ENCODE assay signal across 18 cellular contexts in genomic region chr5:138139776-138140080, GRCh38. TPM values are rescaled to one million over a fixed set of nuclear protein-coding genes. Genes with fewer than 3 reads are reported as not detected.
DNase-seq lines count a peak whose midpoint lies in the region; ATAC-seq and TF ChIP-seq lines count a peak whose summit lies in the region.
"Had no signal": no experiment of that assay in that cellular context is flagged by ENCODE, and none has a peak within 500 bp of the region (broad histone marks: within the 10 kb centered on the region; RNA-seq: fewer than 3 reads in every experiment).

No MANE protein-coding gene starts in this region.

- DNase-seq in cardiac muscle cell (ENCODE audit: low read depth in 1 of 2, low spot score in 1 of 2) (no peak), cardiac septum (ENCODE audit: low spot score) (no peak), lower lobe of right lung (no peak), upper lobe of left lung (no peak), ecto neural progenitor cell (ENCODE audit: low spot score) (no peak), NCI-H510A (lab: John Stamatoyannopoulos, UW) (no peak)
- DNase-seq: activated CD4-positive, alpha-beta T cell treated with anti-CD3 and anti-CD28 coated beads for 4 hours; NCI-H446 treated with DMSO at 0.1 percent for 48 hours; stimulated activated CD4-positive, alpha-beta T cell treated with anti-CD3 and anti-CD28 coated beads, Interleukin-4, amount 100 ng/mL, for 1 hour had no signal

- intact Hi-C loops in cardiac septum (cut with DNase I) (loop anchor here (10.0 kb wide), 1 partner anchor 385 kb away; the partner anchor contains the start of gene HNRNPA0), lower lobe of right lung (cut with DNase I) (no loop called here)

- H3K9me3 ChIP-seq in cardiac muscle cell (ENCODE audit: low read depth): no peaks in the 10 kb centered on the region
- no peaks in the 10 kb centered on the region for H3K9me3 ChIP-seq in lower lobe of right lung
- H3K9me3 ChIP-seq in upper lobe of left lung: no peaks in the 10 kb centered on the region
- H3K9me3 ChIP-seq: A549, ovary, SJSA1 had no signal

- H3K27ac ChIP-seq in cardiac muscle cell (no peak overlapping the region), VCaP (peak overlapping the region; percentile 18; the same call in 1 of the 2 replicates), lower lobe of right lung (no peak overlapping the region), upper lobe of left lung (no peak overlapping the region)
- H3K27ac ChIP-seq: A549, ovary, SJSA1 had no signal

- TF ChIP-seq EP300 in upper lobe of left lung (IDR thresholded peaks at IDR 0.05): no peak

- ATAC-seq in lower lobe of right lung (no peak), upper lobe of left lung (ENCODE audit: low FRiP score in 2 of 2) (no peak), GM21381 (IDR thresholded peaks at IDR 0.05; ENCODE audit: unreplicated experiment) (no peak)
- ATAC-seq: A549 had no signal

- H3K4me1 ChIP-seq in cardiac muscle cell (ENCODE audit: low read depth) (peaks cover 12% of the 10 kb centered on the region), lower lobe of right lung (peaks cover 6% of the 10 kb centered on the region), upper lobe of left lung (peaks cover 0 to 10% (median 1%) of the 10 kb centered on the region in 4 donors)
- H3K4me1 ChIP-seq: A549, SJSA1 had no signal

- H3K27me3 ChIP-seq in cardiac muscle cell (no peaks in the 10 kb centered on the region), lower lobe of right lung (ENCODE audit: low read depth) (peaks cover 3% of the 10 kb centered on the region), upper lobe of left lung (no peaks in the 10 kb centered on the region)
- H3K27me3 ChIP-seq: ovary had no signal

- peak overlapping the region; percentile 51 for H3K4me3 ChIP-seq in cardiac muscle cell
- peak overlapping the region; percentile 64 for H3K4me3 ChIP-seq in lower lobe of right lung
- peak overlapping the region in 3 of 4 donors; percentile 60 to 61 (median 61) for H3K4me3 ChIP-seq in upper lobe of left lung
- H3K4me3 ChIP-seq: A549, SJSA1 had no signal

- 44 to 52% methylated on average over 3 of the region's 3 CpGs for WGBS in upper lobe of left lung, 2 donors

- TF ChIP-seq POLR2A in upper lobe of left lung (IDR thresholded peaks at IDR 0.05): no peak

- TF ChIP-seq CTCF in cardiac muscle cell (IDR thresholded peaks at IDR 0.05; ENCODE audit: low read depth, low read length) (no peak), VCaP (conservative IDR thresholded peaks at IDR 0.05) (no peak), lower lobe of right lung (IDR thresholded peaks at IDR 0.05) (no peak), upper lobe of left lung (IDR thresholded peaks at IDR 0.05) (no peak)

- no peaks in the 10 kb centered on the region for H3K36me3 ChIP-seq in cardiac muscle cell
- H3K36me3 ChIP-seq in lower lobe of right lung: no peaks in the 10 kb centered on the region
- H3K36me3 ChIP-seq in upper lobe of left lung: no peaks in the 10 kb centered on the region
- H3K36me3 ChIP-seq: ovary, SJSA1 had no signal

RNA-seq across cellular contexts. Expression of gene NME5, which starts 0.5 kb away (rescaled TPM):
- 4.1 and 7.4 TPM in 2 replicates for total RNA-seq in cardiac muscle cell
- 8.6 and 10.4 TPM in 2 replicates for polyA plus RNA-seq in cardiac muscle cell
- 2.0 TPM for total RNA-seq in cardiac septum
- total RNA-seq in lower lobe of right lung: 7.3 TPM
- total RNA-seq in upper lobe of left lung: 10 to 100 TPM in 1 of 6 donors, 1 to 10 TPM in 4, not detected in 1; 1.6 to 22.8 (median 4.4) TPM
- total RNA-seq: activated T-helper 2 cell treated with anti-CD3 and anti-CD28 coated beads, Interferon-gamma antibody, Interleukin-2, Interleukin-4, amounts not matched to agents 10 μg/mL and 5 μg/mL and 100 μg/mL, durations not matched to agents 14 hours and 24 hours and 36 hours; MCF 10A; SJSA1 had no signal
- polyA plus RNA-seq: A549 had no signal

RNA-seq across cellular contexts. Expression of gene BRD8, which starts 38.7 kb away (rescaled TPM):
- total RNA-seq in cardiac muscle cell (49.6 and 93.5 TPM in 2 replicates), cardiac septum (31.9 TPM), lower lobe of right lung (56.9 TPM), upper lobe of left lung (100 to 1,000 TPM in 1 of 6 donors, 10 to 100 TPM in 5; 26.9 to 210 (median 47.6) TPM)
- 55.2 and 67.5 TPM in 2 replicates for polyA plus RNA-seq in cardiac muscle cell

RNA-seq across cellular contexts. Expression of gene KIF20A, which starts 39.2 kb away (rescaled TPM):
- 8.6 and 106 TPM in 2 replicates for total RNA-seq in cardiac muscle cell
- 7.2 and 127 TPM in 2 replicates for polyA plus RNA-seq in cardiac muscle cell
- 0.16 TPM for total RNA-seq in cardiac septum
- total RNA-seq in lower lobe of right lung: 1.2 TPM
- total RNA-seq in upper lobe of left lung: 1 to 10 TPM; 1.0 to 3.0 (median 1.8) TPM

RNA-seq across cellular contexts. Expression of gene WNT8A, which starts 55.9 kb away (rescaled TPM):
- total RNA-seq in cardiac muscle cell: not detected in 2 replicates
- polyA plus RNA-seq in cardiac muscle cell: not detected in 2 replicates
- total RNA-seq in cardiac septum: not detected
- not detected for total RNA-seq in lower lobe of right lung
- total RNA-seq in upper lobe of left lung: not detected
- total RNA-seq: activated T-helper 2 cell treated with anti-CD3 and anti-CD28 coated beads, Interferon-gamma antibody, Interleukin-2, Interleukin-4, amounts not matched to agents 10 μg/mL and 5 μg/mL and 100 μg/mL, durations not matched to agents 14 hours and 24 hours and 36 hours; bronchial epithelial cell; kidney epithelial cell; MCF 10A; ovary; SJSA1 had no signal
- polyA plus RNA-seq: A549, ovary had no signal
